ENCODE assay signal across 8 cellular contexts in the genomic region with DNA sequence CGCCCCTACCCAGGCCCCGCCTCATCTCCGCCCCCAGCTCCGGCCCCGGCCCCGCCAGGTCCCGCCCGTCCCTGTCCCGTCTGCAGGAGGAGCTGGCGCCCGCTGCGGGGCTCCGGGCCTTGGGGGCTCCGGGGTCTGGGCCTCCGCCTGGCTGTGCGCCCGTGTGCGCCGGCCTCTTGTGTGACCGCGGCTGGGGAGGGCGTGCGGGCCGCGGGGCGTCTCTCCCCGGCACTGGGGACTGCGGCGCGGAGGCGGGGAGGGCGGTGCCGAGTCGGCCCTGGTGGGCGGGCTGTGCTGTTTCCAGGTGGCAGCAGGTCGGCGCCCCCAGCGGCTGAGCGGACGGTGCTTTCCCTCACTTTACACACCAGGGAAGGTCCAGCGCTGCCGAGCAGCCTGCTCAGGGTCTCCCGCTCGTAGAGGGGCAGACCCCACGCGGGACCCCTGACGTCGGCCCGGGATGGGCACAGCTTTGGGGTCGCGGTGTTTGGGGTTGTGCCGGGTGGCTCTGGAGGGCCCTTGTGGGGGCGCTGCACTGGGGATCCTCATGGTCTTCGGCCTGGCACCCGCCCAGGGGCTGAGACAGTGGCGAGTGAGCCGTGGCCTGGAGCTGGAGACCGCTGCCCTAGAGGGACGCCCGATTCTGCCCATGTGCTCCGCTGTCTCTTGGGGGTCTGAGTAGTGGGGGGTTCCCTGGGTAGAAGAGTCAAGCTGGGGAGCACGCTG. TPM values are rescaled to one million over a fixed set of nuclear protein-coding genes. Genes with fewer than 3 reads are reported as not detected.
DNase-seq lines count a peak whose midpoint lies in the region; ATAC-seq and TF ChIP-seq lines count a peak whose summit lies in the region.

No MANE protein-coding gene starts in this region.

- H3K4me3 Mint-ChIP-seq in IgD-negative memory B cell (peak overlapping the region; percentile 79 to 90 (median 86)), neural crest cell (peak overlapping the region; percentile 95)
- peak overlapping the region; percentile 78 for H3K4me3 Mint-ChIP-seq in activated T-helper 1 cell treated with anti-CD3 and anti-CD28 coated beads, Interleukin-12 subunit alpha, Interleukin-12 subunit beta, Interleukin-2, Interleukin-4 antibody, amounts not matched to agents 30 ng/mL and 10 ng/mL and 1 ng/mL, durations not matched to agents 14 hours and 24 hours and 36 hours

- DNase-seq in DMS79 treated with DMSO at 0.1 percent for 48 hours (lab: John Stamatoyannopoulos, UW) (peak; percentile 71), Panc1 (ENCODE audit: low read depth, low spot score) (no peak), fibroblast of the aortic adventitia (ENCODE audit: low read depth) (no peak), neural crest cell (ENCODE audit: low read depth, low spot score) (peak; percentile 78)
- DNase-seq in activated T-helper 1 cell treated with anti-CD3 and anti-CD28 coated beads, Interleukin-12 subunit alpha, Interleukin-12 subunit beta, Interleukin-2, Interleukin-4 antibody, amounts not matched to agents 30 ng/mL and 10 ng/mL and 1 ng/mL, durations not matched to agents 14 hours and 24 hours and 36 hours (ENCODE audit: low spot score): peak; percentile 82

- intact Hi-C loops in Panc1 (cut with micrococcal nuclease; ENCODE audit: unreplicated experiment): no loop called here
- intact Hi-C loops in activated T-helper 1 cell treated with anti-CD3 and anti-CD28 coated beads, Interleukin-12 subunit alpha, Interleukin-12 subunit beta, Interleukin-2, Interleukin-4 antibody, amounts not matched to agents 30 ng/mL and 10 ng/mL and 1 ng/mL, durations not matched to agents 14 hours and 24 hours and 36 hours (cut with micrococcal nuclease): loop anchor here (1.0 to 5.0 kb wide), 6 partner anchors 32 to 346 kb away; a partner anchor contains a TSS

- TF ChIP-seq CTCF in Panc1 (IDR thresholded peaks at IDR 0.05) (no peak; the same call in 1 of the 2 replicates), fibroblast of the aortic adventitia (IDR thresholded peaks at IDR 0.05; ENCODE audit: insufficient read depth, low read length) (no peak), neural crest cell (conservative IDR thresholded peaks at IDR 0.05) (peak; percentile 62)

- H3K36me3 ChIP-seq in Panc1 (ENCODE audit: control insufficient read depth, insufficient read depth, low read length): no peaks in the 10 kb centered on the region; the same call in 1 of the 2 replicates
- H3K36me3 ChIP-seq in stomach smooth muscle (ENCODE audit: control insufficient read depth in 2 of 2, insufficient read depth in 2 of 2, low read length in 2 of 2): peaks cover 7 to 8% of the 10 kb centered on the region in 2 donors

- POLR2A ChIA-PET in Panc1 (lab: Charles Lee): interaction anchor here (0.6 to 1.2 kb wide), 3 partner anchors 16 to 665 kb away, joined by 4 to 20 read pairs (median 17); a partner anchor contains a TSS

- H3K27ac Mint-ChIP-seq in IgD-negative memory B cell (peak overlapping the region; percentile 88 to 97 (median 93)), neural crest cell (ENCODE audit: unreplicated experiment) (peak overlapping the region; percentile 64)
- peak overlapping the region; percentile 53 for H3K27ac Mint-ChIP-seq in activated T-helper 1 cell treated with anti-CD3 and anti-CD28 coated beads, Interleukin-12 subunit alpha, Interleukin-12 subunit beta, Interleukin-2, Interleukin-4 antibody, amounts not matched to agents 30 ng/mL and 10 ng/mL and 1 ng/mL, durations not matched to agents 14 hours and 24 hours and 36 hours

- H3K27me3 ChIP-seq in Panc1 (ENCODE audit: control insufficient read depth, insufficient read depth, low read length): no peaks in the 10 kb centered on the region
- H3K27me3 ChIP-seq in stomach smooth muscle (ENCODE audit: control insufficient read depth in 1 of 2, insufficient read depth in 2 of 2, low read length in 2 of 2): no peaks in the 10 kb centered on the region

- H3K27me3 Mint-ChIP-seq in IgD-negative memory B cell (no peaks in the 10 kb centered on the region), neural crest cell (ENCODE audit: low read depth) (no peaks in the 10 kb centered on the region)
- no peaks in the 10 kb centered on the region for H3K27me3 Mint-ChIP-seq in activated T-helper 1 cell treated with anti-CD3 and anti-CD28 coated beads, Interleukin-12 subunit alpha, Interleukin-12 subunit beta, Interleukin-2, Interleukin-4 antibody, amounts not matched to agents 30 ng/mL and 10 ng/mL and 1 ng/mL, durations not matched to agents 14 hours and 24 hours and 36 hours (ENCODE audit: insufficient read depth)

- CTCF ChIA-PET in Panc1 (lab: Charles Lee): no interaction called here

- H3K4me1 ChIP-seq in Panc1 (ENCODE audit: control insufficient read depth, insufficient read depth, low read length) (peaks cover 10% of the 10 kb centered on the region), stomach smooth muscle (ENCODE audit: control insufficient read depth, insufficient read depth, low read length) (peaks cover 15% of the 10 kb centered on the region)

- H3K27ac ChIP-seq in Panc1 (ENCODE audit: low read length) (peak overlapping the region; percentile 71), stomach smooth muscle (ENCODE audit: low read length) (peak overlapping the region; percentile 11)

- in situ Hi-C loops in Panc1 (cut with HindIII; ENCODE audit: low pct_unique_long_range_greater_than_20kb, low sequenced_read_pairs): no loop called here

- H3K9me3 Mint-ChIP-seq in IgD-negative memory B cell (no peaks in the 10 kb centered on the region), neural crest cell (peaks cover 6% of the 10 kb centered on the region)
- H3K9me3 Mint-ChIP-seq in activated T-helper 1 cell treated with anti-CD3 and anti-CD28 coated beads, Interleukin-12 subunit alpha, Interleukin-12 subunit beta, Interleukin-2, Interleukin-4 antibody, amounts not matched to agents 30 ng/mL and 10 ng/mL and 1 ng/mL, durations not matched to agents 14 hours and 24 hours and 36 hours: peaks cover 7% of the 10 kb centered on the region

- H3K9ac ChIP-seq in stomach smooth muscle (ENCODE audit: low read length in 2 of 2): peak overlapping the region; percentile 42 to 56

- H3K9me3 ChIP-seq in Panc1 (ENCODE audit: control insufficient read depth, insufficient read depth, low read depth, low read length) (no peaks in the 10 kb centered on the region), stomach smooth muscle (ENCODE audit: control insufficient read depth in 2 of 2, low read length in 2 of 2) (peaks cover 0 to 2% of the 10 kb centered on the region in 2 donors)

- H3K36me3 Mint-ChIP-seq in IgD-negative memory B cell (peaks cover 9% of the 10 kb centered on the region), neural crest cell (ENCODE audit: low read depth) (peaks cover 30% of the 10 kb centered on the region)
- peaks cover 26% of the 10 kb centered on the region for H3K36me3 Mint-ChIP-seq in activated T-helper 1 cell treated with anti-CD3 and anti-CD28 coated beads, Interleukin-12 subunit alpha, Interleukin-12 subunit beta, Interleukin-2, Interleukin-4 antibody, amounts not matched to agents 30 ng/mL and 10 ng/mL and 1 ng/mL, durations not matched to agents 14 hours and 24 hours and 36 hours (ENCODE audit: low read depth)

- H3K4me3 ChIP-seq in Panc1 (ENCODE audit: low read depth in 2 of 2, low read length in 2 of 2): peak overlapping the region; percentile 71 to 77
- H3K4me3 ChIP-seq in fibroblast of the aortic adventitia (ENCODE audit: low read depth, low read length): peak overlapping the region; percentile 84
- peak overlapping the region; percentile 73 to 83 for H3K4me3 ChIP-seq in stomach smooth muscle (ENCODE audit: low read length in 2 of 2)

- no TSS peak for BruUV-seq in Panc1 (replicated peaks; lab: Mats Ljungman, UMichigan)

- H3K4me1 Mint-ChIP-seq in IgD-negative memory B cell (peaks cover 5 to 17% (median 8%) of the 10 kb centered on the region in 3 donors), neural crest cell (peaks cover 20% of the 10 kb centered on the region)
- peaks cover 20% of the 10 kb centered on the region for H3K4me1 Mint-ChIP-seq in activated T-helper 1 cell treated with anti-CD3 and anti-CD28 coated beads, Interleukin-12 subunit alpha, Interleukin-12 subunit beta, Interleukin-2, Interleukin-4 antibody, amounts not matched to agents 30 ng/mL and 10 ng/mL and 1 ng/mL, durations not matched to agents 14 hours and 24 hours and 36 hours (ENCODE audit: low read depth)

- ATAC-seq in GM21619 (IDR thresholded peaks at IDR 0.05; ENCODE audit: unreplicated experiment): peak; percentile 70
- peak; percentile 86 for ATAC-seq in Panc1

RNA-seq across cellular contexts. Expression of a gene that starts 0.7 kb away (rescaled TPM):
- polyA plus RNA-seq in IgD-negative memory B cell: 34.0 TPM
- 39.8 TPM for total RNA-seq in Panc1 (2021; ENCODE audit: unreplicated experiment)
- 22.8 TPM for polyA plus RNA-seq in Panc1 (2012; ENCODE audit: insufficient read length)
- 50.1 and 57.5 TPM in 2 replicates for total RNA-seq in activated T-helper 1 cell treated with anti-CD3 and anti-CD28 coated beads, Interleukin-12 subunit alpha, Interleukin-12 subunit beta, Interleukin-2, Interleukin-4 antibody, amounts not matched to agents 30 ng/mL and 10 ng/mL and 1 ng/mL, durations not matched to agents 14 hours and 24 hours and 36 hours
- 14.6 and 29.2 TPM in 2 replicates for total RNA-seq in fibroblast of the aortic adventitia (ENCODE audit: low replicate concordance)
- total RNA-seq in neural crest cell: 61.9 and 63.4 TPM in 2 replicates

RNA-seq across cellular contexts. Expression of a gene that starts 16.0 kb away (rescaled TPM):
- polyA plus RNA-seq in IgD-negative memory B cell: 40.5 TPM
- total RNA-seq in Panc1 (2021; ENCODE audit: unreplicated experiment) (122 TPM), fibroblast of the aortic adventitia (ENCODE audit: low replicate concordance) (12.8 and 41.8 TPM in 2 replicates), neural crest cell (98.7 and 108 TPM in 2 replicates)
- 60.0 TPM for polyA plus RNA-seq in Panc1 (2012; ENCODE audit: insufficient read length)
- total RNA-seq in activated T-helper 1 cell treated with anti-CD3 and anti-CD28 coated beads, Interleukin-12 subunit alpha, Interleukin-12 subunit beta, Interleukin-2, Interleukin-4 antibody, amounts not matched to agents 30 ng/mL and 10 ng/mL and 1 ng/mL, durations not matched to agents 14 hours and 24 hours and 36 hours: 102 and 106 TPM in 2 replicates

RNA-seq across cellular contexts. Expression of a gene that starts 31.9 kb away (rescaled TPM):
- polyA plus RNA-seq in IgD-negative memory B cell: 7.7 TPM
- total RNA-seq in Panc1 (2021; ENCODE audit: unreplicated experiment) (53.0 TPM), fibroblast of the aortic adventitia (ENCODE audit: low replicate concordance) (9.3 and 44.1 TPM in 2 replicates), neural crest cell (17.7 and 22.2 TPM in 2 replicates)
- 71.6 TPM for polyA plus RNA-seq in Panc1 (2012; ENCODE audit: insufficient read length)
- total RNA-seq in activated T-helper 1 cell treated with anti-CD3 and anti-CD28 coated beads, Interleukin-12 subunit alpha, Interleukin-12 subunit beta, Interleukin-2, Interleukin-4 antibody, amounts not matched to agents 30 ng/mL and 10 ng/mL and 1 ng/mL, durations not matched to agents 14 hours and 24 hours and 36 hours: 27.1 and 28.7 TPM in 2 replicates

Comparison
In these comparisons a context has a peak if more than half of its experiments do, and no peak if none do; other contexts are left out.
1. DNase-seq: peak in DMS79 treated with DMSO at 0.1 percent for 48 hours (single experiment), activated T-helper 1 cell treated with anti-CD3 and anti-CD28 coated beads, Interleukin-12 subunit alpha, Interleukin-12 subunit beta, Interleukin-2, Interleukin-4 antibody, amounts not matched to agents 30 ng/mL and 10 ng/mL and 1 ng/mL, durations not matched to agents 14 hours and 24 hours and 36 hours (single experiment) and neural crest cell (single experiment); none in Panc1 (single experiment) and fibroblast of the aortic adventitia (single experiment).
2. Peak in every context shown above with its lines, with median percentiles within 50 percentile points of each other: H3K27ac Mint-ChIP-seq, H3K4me3 Mint-ChIP-seq and H3K4me3 ChIP-seq.